Comparison of ENCODE assay signal across 31 cellular contexts in genomic region chr20:59572515-59572914, GRCh38. TPM values are rescaled to one million over a fixed set of nuclear protein-coding genes. Genes with fewer than 3 reads are reported as not detected.
"Had no signal": no experiment of that assay in that cellular context is flagged by ENCODE, and none has a peak within 500 bp of the region (broad histone marks: within the 10 kb centered on the region; RNA-seq: fewer than 3 reads in every experiment).

No MANE protein-coding gene starts in this region.

- H3K36me3 ChIP-seq: ascending aorta, cardiac muscle cell, colonic mucosa had no signal

- H3K4me3 Mint-ChIP-seq: activated naive CD4-positive, alpha-beta T cell treated with anti-CD3 and anti-CD28 coated beads, Interleukin-2, amount 10 ng/mL, durations not matched to agents 7 days and 5 days; activated T-helper 1 cell treated with anti-CD3 and anti-CD28 coated beads, Interleukin-12 subunit alpha, Interleukin-12 subunit beta, Interleukin-2, Interleukin-4 antibody, amounts not matched to agents 30 ng/mL and 10 ng/mL and 1 ng/mL, durations not matched to agents 14 hours and 24 hours and 36 hours; central memory CD8-positive, alpha-beta T cell had no signal

- H3K27ac Mint-ChIP-seq: activated B cell treated with CpG ODN at 0.5 μM for 24 hours; activated CD4-positive, alpha-beta memory T cell treated with anti-CD3 and anti-CD28 coated beads for 36 hours; activated CD4-positive, alpha-beta T cell treated with anti-CD3 and anti-CD28 coated beads, Interleukin-2, amount 10 ng/mL, durations not matched to agents 24 days and 14 days; activated CD8-positive, alpha-beta T cell treated with anti-CD3 and anti-CD28 coated beads for 36 hours; activated naive CD4-positive, alpha-beta T cell treated with anti-CD3 and anti-CD28 coated beads, Interleukin-2, amount 10 ng/mL, durations not matched to agents 7 days and 5 days; activated naive CD4-positive, alpha-beta T cell treated with anti-CD3 and anti-CD28 coated beads, Interleukin-2, amount 50 U/mL, for 24 hours; activated naive CD8-positive, alpha-beta T cell; activated naive CD8-positive, alpha-beta T cell treated with anti-CD3 and anti-CD28 coated beads, Interleukin-2, amount 10 ng/mL, durations not matched to agents 7 days and 5 days; activated naive CD8-positive, alpha-beta T cell treated with anti-CD3 and anti-CD28 coated beads, Interleukin-2, amount 50 U/mL, for 24 hours; activated T-cell treated with anti-CD3 and anti-CD28 coated beads, Interleukin-2, amount 50 U/mL, for 72 hours; activated T-helper 1 cell treated with anti-CD3 and anti-CD28 coated beads, Interleukin-12 subunit alpha, Interleukin-12 subunit beta, Interleukin-2, Interleukin-4 antibody, amounts not matched to agents 30 ng/mL and 10 ng/mL and 1 ng/mL, durations not matched to agents 14 hours and 24 hours and 36 hours; activated T-helper 17 cell treated with anti-CD3 and anti-CD28 coated beads, Interleukin-2, amount 50 U/mL, for 72 hours had no signal

- H3K9me3 ChIP-seq: ascending aorta, colonic mucosa had no signal

- H3K4me3 ChIP-seq: cardiac muscle cell had no signal

- H3K9me3 Mint-ChIP-seq: activated B cell treated with CpG ODN at 0.5 μM for 24 hours; activated CD4-positive, alpha-beta memory T cell treated with anti-CD3 and anti-CD28 coated beads for 36 hours; activated CD4-positive, alpha-beta T cell treated with anti-CD3 and anti-CD28 coated beads, Interleukin-2, amount 10 ng/mL, durations not matched to agents 24 days and 14 days; activated CD8-positive, alpha-beta T cell treated with anti-CD3 and anti-CD28 coated beads for 36 hours; activated naive CD4-positive, alpha-beta T cell treated with anti-CD3 and anti-CD28 coated beads, Interleukin-2, amount 10 ng/mL, durations not matched to agents 7 days and 5 days; activated naive CD4-positive, alpha-beta T cell treated with anti-CD3 and anti-CD28 coated beads, Interleukin-2, amount 50 U/mL, for 24 hours; activated naive CD8-positive, alpha-beta T cell treated with anti-CD3 and anti-CD28 coated beads, Interleukin-2, amount 10 ng/mL, durations not matched to agents 7 days and 5 days; activated naive CD8-positive, alpha-beta T cell treated with anti-CD3 and anti-CD28 coated beads, Interleukin-2, amount 50 U/mL, for 24 hours; activated T-cell treated with anti-CD3 and anti-CD28 coated beads, Interleukin-2, amount 50 U/mL, for 4 hours; activated T-cell treated with anti-CD3 and anti-CD28 coated beads, Interleukin-2, amount 50 U/mL, for 72 hours; activated T-helper 1 cell treated with anti-CD3 and anti-CD28 coated beads, Interleukin-12 subunit alpha, Interleukin-12 subunit beta, Interleukin-2, Interleukin-4 antibody, amounts not matched to agents 30 ng/mL and 10 ng/mL and 1 ng/mL, durations not matched to agents 14 hours and 24 hours and 36 hours; activated T-helper 17 cell treated with anti-CD3 and anti-CD28 coated beads, Interleukin-2, amount 50 U/mL, for 72 hours; central memory CD8-positive, alpha-beta T cell; T-helper 2 cell treated with Interferon-gamma antibody and Interleukin-4, amounts not matched to agents 5 μg/mL and 100 μg/mL, for 36 hours had no signal

- H3K4me1 Mint-ChIP-seq: activated B cell treated with CpG ODN at 0.5 μM for 24 hours; activated CD4-positive, alpha-beta T cell treated with anti-CD3 and anti-CD28 coated beads, Interleukin-2, amount 10 ng/mL, durations not matched to agents 24 days and 14 days; activated naive CD8-positive, alpha-beta T cell treated with anti-CD3 and anti-CD28 coated beads, Interleukin-2, amount 10 ng/mL, durations not matched to agents 7 days and 5 days; activated T-helper 17 cell treated with anti-CD3 and anti-CD28 coated beads, Interleukin-2, amount 50 U/mL, for 72 hours; central memory CD8-positive, alpha-beta T cell had no signal

- H3K4me1 ChIP-seq: ascending aorta, colonic mucosa had no signal

- H3K27ac ChIP-seq: ascending aorta, cardiac muscle cell had no signal

- DNase-seq: activated B cell treated with CpG ODN at 0.5 μM for 24 hours; activated CD4-positive, alpha-beta memory T cell treated with anti-CD3 and anti-CD28 coated beads for 36 hours; activated CD4-positive, alpha-beta T cell treated with anti-CD3 and anti-CD28 coated beads for 4 hours; activated CD4-positive, alpha-beta T cell treated with anti-CD3 and anti-CD28 coated beads, Interleukin-2, amount 10 ng/mL, durations not matched to agents 24 days and 14 days; activated CD4-positive, alpha-beta T cell treated with anti-CD3 and anti-CD28 coated beads, Interleukin-2, amount 50 U/mL, for 1 hour; activated CD4-positive, alpha-beta T cell treated with anti-CD3 and anti-CD28 coated beads, Interleukin-2, amount 50 U/mL, for 4 hours; activated CD4-positive, CD25-positive, alpha-beta regulatory T cell treated with anti-CD3 and anti-CD28 coated beads, Interleukin-2, amount 50 U/mL, for 72 hours; activated CD8-positive, alpha-beta memory T cell treated with anti-CD3 and anti-CD28 coated beads, Interleukin-2, amount 50 U/mL, for 4 hours; activated CD8-positive, alpha-beta T cell treated with anti-CD3 and anti-CD28 coated beads for 36 hours; activated naive CD4-positive, alpha-beta T cell treated with anti-CD3 and anti-CD28 coated beads, Interleukin-2, amount 10 ng/mL, durations not matched to agents 7 days and 5 days; activated naive CD4-positive, alpha-beta T cell treated with Interleukin-2 at 50 U/mL for 16 hours; activated naive CD8-positive, alpha-beta T cell treated with anti-CD3 and anti-CD28 coated beads, Interleukin-2, amount 10 ng/mL, durations not matched to agents 7 days and 5 days; activated naive CD8-positive, alpha-beta T cell treated with anti-CD3 and anti-CD28 coated beads, Interleukin-2, amount 50 U/mL, for 24 hours; activated T-cell treated with anti-CD3 and anti-CD28 coated beads for 4 hours; activated T-cell treated with anti-CD3 and anti-CD28 coated beads, Interleukin-2, amount 50 U/mL, for 1 hour; activated T-cell treated with anti-CD3 and anti-CD28 coated beads, Interleukin-2, amount 50 U/mL, for 4 hours; activated T-cell treated with anti-CD3 and anti-CD28 coated beads, Interleukin-2, amount 50 U/mL, for 72 hours; cerebellar nuclear complex; T-helper 2 cell; T-helper 9 cell had no signal

RNA-seq across cellular contexts. Expression of gene PHACTR3, which starts 31.8 kb away (rescaled TPM):
- total RNA-seq: activated B cell treated with CpG ODN at 0.5 μM for 24 hours; activated CD4-positive, alpha-beta memory T cell treated with anti-CD3 and anti-CD28 coated beads for 36 hours; activated CD4-positive, alpha-beta T cell treated with anti-CD3 and anti-CD28 coated beads, Interleukin-2, amount 10 ng/mL, durations not matched to agents 24 days and 14 days; activated CD8-positive, alpha-beta memory T cell treated with anti-CD3 and anti-CD28 coated beads for 36 hours; activated CD8-positive, alpha-beta T cell treated with anti-CD3 and anti-CD28 coated beads for 36 hours; activated naive CD8-positive, alpha-beta T cell treated with anti-CD3 and anti-CD28 coated beads, Interleukin-2, amount 10 ng/mL, durations not matched to agents 7 days and 5 days; activated T-cell treated with anti-CD3 and anti-CD28 coated beads, Interleukin-2, amount 50 U/mL, for 72 hours; activated T-helper 1 cell treated with anti-CD3 and anti-CD28 coated beads, Interleukin-12 subunit alpha, Interleukin-12 subunit beta, Interleukin-2, Interleukin-4 antibody, amounts not matched to agents 30 ng/mL and 10 ng/mL and 1 ng/mL, durations not matched to agents 14 hours and 24 hours and 36 hours; activated T-helper 17 cell treated with anti-CD3 and anti-CD28 coated beads, Interleukin-2, amount 50 U/mL, for 72 hours; ascending aorta; chondrocyte had no signal
